ENCODE assay signal across 1 cellular context in the genomic region with DNA sequence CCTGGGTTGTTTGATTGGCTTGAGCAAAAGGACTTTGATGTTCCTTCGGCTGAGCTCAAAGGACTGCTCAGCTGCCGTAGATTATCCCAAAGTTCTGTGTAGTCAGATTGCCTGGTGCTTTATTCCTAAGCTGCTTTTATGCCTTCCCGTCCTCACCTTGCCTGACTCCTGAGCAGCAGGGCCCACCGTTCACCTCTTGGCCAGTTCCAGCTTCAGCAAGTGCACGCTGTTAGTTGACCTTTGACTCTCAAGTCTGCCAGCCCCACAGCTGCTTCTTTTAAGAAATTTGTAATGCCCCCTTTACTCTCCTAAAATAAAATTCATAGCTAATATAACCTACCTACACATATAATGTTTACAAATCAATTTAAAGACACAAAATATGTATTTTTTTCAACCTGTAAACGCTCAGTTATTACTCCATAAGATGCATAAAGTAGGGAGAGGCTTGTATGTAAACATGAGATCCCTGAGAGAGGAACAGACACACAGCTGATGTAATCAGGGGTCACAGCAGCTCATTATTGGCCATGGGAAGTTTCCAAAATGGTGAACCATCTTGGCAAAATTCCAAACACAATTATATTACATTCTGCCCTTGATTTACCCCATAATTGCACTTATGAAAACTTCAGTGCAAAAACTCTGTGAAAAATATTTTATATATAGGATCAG.
TF ChIP-seq lines count a peak whose summit lies in the region.

No MANE protein-coding gene starts in this region.

TF ChIP-seq in SK-N-SH, 30 proteins besides CTCF, POLR2A, EP300 and RAD21 (continued from another document):
- TF ChIP-seq, protein P1, sequence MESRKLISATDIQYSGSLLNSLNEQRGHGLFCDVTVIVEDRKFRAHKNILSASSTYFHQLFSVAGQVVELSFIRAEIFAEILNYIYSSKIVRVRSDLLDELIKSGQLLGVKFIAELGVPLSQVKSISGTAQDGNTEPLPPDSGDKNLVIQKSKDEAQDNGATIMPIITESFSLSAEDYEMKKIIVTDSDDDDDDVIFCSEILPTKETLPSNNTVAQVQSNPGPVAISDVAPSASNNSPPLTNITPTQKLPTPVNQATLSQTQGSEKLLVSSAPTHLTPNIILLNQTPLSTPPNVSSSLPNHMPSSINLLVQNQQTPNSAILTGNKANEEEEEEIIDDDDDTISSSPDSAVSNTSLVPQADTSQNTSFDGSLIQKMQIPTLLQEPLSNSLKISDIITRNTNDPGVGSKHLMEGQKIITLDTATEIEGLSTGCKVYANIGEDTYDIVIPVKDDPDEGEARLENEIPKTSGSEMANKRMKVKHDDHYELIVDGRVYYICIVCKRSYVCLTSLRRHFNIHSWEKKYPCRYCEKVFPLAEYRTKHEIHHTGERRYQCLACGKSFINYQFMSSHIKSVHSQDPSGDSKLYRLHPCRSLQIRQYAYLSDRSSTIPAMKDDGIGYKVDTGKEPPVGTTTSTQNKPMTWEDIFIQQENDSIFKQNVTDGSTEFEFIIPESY (IDR thresholded peaks at IDR 0.05; ENCODE audit: borderline replicate concordance, low read depth): no peak
- no peak for TF ChIP-seq RFX5 (IDR thresholded peaks at IDR 0.05; ENCODE audit: low read length)
